ENCODE assay signal across 8 cellular contexts in the genomic region with DNA sequence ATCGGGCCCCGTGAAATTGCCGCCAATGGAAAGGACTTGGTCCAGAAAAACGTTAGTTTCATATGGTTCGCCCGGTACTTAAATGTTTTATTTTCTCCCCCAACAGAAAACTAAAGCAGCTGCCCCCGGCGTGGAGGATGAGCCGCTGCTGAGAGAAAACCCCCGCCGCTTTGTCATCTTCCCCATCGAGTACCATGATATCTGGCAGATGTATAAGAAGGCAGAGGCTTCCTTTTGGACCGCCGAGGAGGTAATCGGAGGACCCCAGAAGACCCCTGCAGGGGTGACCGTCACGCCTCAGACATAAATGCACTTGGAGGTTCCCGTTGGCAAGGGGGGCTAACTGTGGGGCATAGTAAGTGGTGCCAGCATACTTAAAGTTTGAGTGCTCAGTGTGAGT. TPM values are rescaled to one million over a fixed set of nuclear protein-coding genes. Genes with fewer than 3 reads are reported as not detected.
A peak's percentile ranks its signal among the peaks of the same experiment; 100 is the strongest.
DNase-seq lines count a peak whose midpoint lies in the region; ATAC-seq and TF ChIP-seq lines count a peak whose summit lies in the region.

No MANE protein-coding gene starts in this region.

- H3K27me3 Mint-ChIP-seq in activated CD4-positive, alpha-beta T cell treated with anti-CD3 and anti-CD28 coated beads for 36 hours, result no peaks in the 10 kb centered on the region

- no peak for ATAC-seq in activated CD4-positive, alpha-beta T cell treated with anti-CD3 and anti-CD28 coated beads for 36 hours
- no peak for ATAC-seq in stimulated activated effector memory CD8-positive, alpha-beta T cell treated with anti-CD3 and anti-CD28 coated beads, Interleukin-12 subunit alpha, Interleukin-12 subunit beta, amount 100 ng/mL, for 72 hours
- no peak for ATAC-seq in GM19467 (IDR thresholded peaks at IDR 0.05; ENCODE audit: unreplicated experiment)

- peak; percentile 42 for DNase-seq in activated CD4-positive, alpha-beta T cell treated with anti-CD3 and anti-CD28 coated beads for 36 hours
- no peak for DNase-seq in activated CD4-positive, alpha-beta T cell treated with anti-CD3 and anti-CD28 coated beads for 1 hour
- DNase-seq in T-helper 9 cell (peak; percentile 11), fibroblast of the aortic adventitia (ENCODE audit: low read depth) (no peak), posterior cingulate gyrus (no peak), NCI-H2196 (lab: John Stamatoyannopoulos, UW; ENCODE audit: unreplicated experiment) (no peak)
- DNase-seq in stimulated activated effector memory CD8-positive, alpha-beta T cell treated with anti-CD3 and anti-CD28 coated beads, Interleukin-12 subunit alpha, Interleukin-12 subunit beta, amount 100 ng/mL, for 72 hours (ENCODE audit: low spot score in 2 of 2), result peak in 1 of 2 donors; percentile 69

- H3K9me3 Mint-ChIP-seq in activated CD4-positive, alpha-beta T cell treated with anti-CD3 and anti-CD28 coated beads for 36 hours (ENCODE audit: low read depth), result no peaks in the 10 kb centered on the region
- H3K9me3 Mint-ChIP-seq in stimulated activated effector memory CD8-positive, alpha-beta T cell treated with anti-CD3 and anti-CD28 coated beads, Interleukin-12 subunit alpha, Interleukin-12 subunit beta, amount 100 ng/mL, for 72 hours, result no peaks in the 10 kb centered on the region

- peak overlapping the region; percentile 97 for H3K27ac Mint-ChIP-seq in activated CD4-positive, alpha-beta T cell treated with anti-CD3 and anti-CD28 coated beads for 36 hours
- peak overlapping the region; percentile 77 for H3K27ac Mint-ChIP-seq in stimulated activated effector memory CD8-positive, alpha-beta T cell treated with anti-CD3 and anti-CD28 coated beads, Interleukin-12 subunit alpha, Interleukin-12 subunit beta, amount 100 ng/mL, for 72 hours

- TF ChIP-seq CTCF in fibroblast of the aortic adventitia (IDR thresholded peaks at IDR 0.05; ENCODE audit: insufficient read depth, low read length), result no peak

- POLR2A ChIA-PET in activated CD4-positive, alpha-beta T cell treated with anti-CD3 and anti-CD28 coated beads for 36 hours (lab: Charles Lee), result interaction anchor here (0.5 to 1.3 kb wide), 7 partner anchors 11 to 530 kb away, joined by 3 to 8 read pairs (median 4); a partner anchor contains a TSS

- peak overlapping the region; percentile 78 for H3K4me3 ChIP-seq in fibroblast of the aortic adventitia (ENCODE audit: low read depth, low read length)

- H3K4me3 Mint-ChIP-seq in activated CD4-positive, alpha-beta T cell treated with anti-CD3 and anti-CD28 coated beads for 36 hours, result peak overlapping the region; percentile 97
- H3K4me3 Mint-ChIP-seq in stimulated activated effector memory CD8-positive, alpha-beta T cell treated with anti-CD3 and anti-CD28 coated beads, Interleukin-12 subunit alpha, Interleukin-12 subunit beta, amount 100 ng/mL, for 72 hours, result peak overlapping the region; percentile 79

- intact Hi-C loops in activated CD4-positive, alpha-beta T cell treated with anti-CD3 and anti-CD28 coated beads for 36 hours (cut with DNase I, micrococcal nuclease), result loop anchor here (2.0 to 10.0 kb wide), 7 partner anchors 322 to 1441 kb away; a partner anchor contains a TSS
- intact Hi-C loops in posterior cingulate gyrus (cut with DNase I), result loop anchor here (5.0 to 10.0 kb wide), 2 partner anchors 182 to 544 kb away; a partner anchor contains a TSS

- CTCF ChIA-PET in activated CD4-positive, alpha-beta T cell treated with anti-CD3 and anti-CD28 coated beads for 36 hours (lab: Charles Lee), result interaction anchor here (0.7 to 4.0 kb wide), 3 partner anchors 26 to 286 kb away, joined by 3 to 42 read pairs (median 6); no protein-coding TSS in a partner anchor

- H3K4me1 Mint-ChIP-seq in activated CD4-positive, alpha-beta T cell treated with anti-CD3 and anti-CD28 coated beads for 36 hours, result peaks cover 37% of the 10 kb centered on the region
- peaks cover 46% of the 10 kb centered on the region for H3K4me1 Mint-ChIP-seq in stimulated activated effector memory CD8-positive, alpha-beta T cell treated with anti-CD3 and anti-CD28 coated beads, Interleukin-12 subunit alpha, Interleukin-12 subunit beta, amount 100 ng/mL, for 72 hours

- peaks cover 63% of the 10 kb centered on the region for H3K36me3 Mint-ChIP-seq in activated CD4-positive, alpha-beta T cell treated with anti-CD3 and anti-CD28 coated beads for 36 hours (ENCODE audit: low read depth)
- peaks cover 83% of the 10 kb centered on the region for H3K36me3 Mint-ChIP-seq in stimulated activated effector memory CD8-positive, alpha-beta T cell treated with anti-CD3 and anti-CD28 coated beads, Interleukin-12 subunit alpha, Interleukin-12 subunit beta, amount 100 ng/mL, for 72 hours

RNA-seq across cellular contexts. Expression of a gene that starts 0.7 kb away (rescaled TPM):
- 100 to 1,000 TPM; 382 to 469 TPM for total RNA-seq in activated CD4-positive, alpha-beta T cell treated with anti-CD3 and anti-CD28 coated beads for 36 hours
- total RNA-seq in fibroblast of the aortic adventitia (ENCODE audit: low replicate concordance), result 3.3 and 91.4 TPM in 2 replicates

RNA-seq across cellular contexts. Expression of a gene that starts 43.1 kb away (rescaled TPM):
- not detected for total RNA-seq in activated CD4-positive, alpha-beta T cell treated with anti-CD3 and anti-CD28 coated beads for 36 hours
- total RNA-seq in fibroblast of the aortic adventitia (ENCODE audit: low replicate concordance), result 3.2 and 7.0 TPM in 2 replicates

Comparison
In these comparisons a context has a peak if more than half of its experiments do, and no peak if none do; other contexts are left out.
1. DNase-seq: peak in activated CD4-positive, alpha-beta T cell treated with anti-CD3 and anti-CD28 coated beads for 36 hours (single experiment) and T-helper 9 cell (single experiment); none in activated CD4-positive, alpha-beta T cell treated with anti-CD3 and anti-CD28 coated beads for 1 hour (single experiment), fibroblast of the aortic adventitia (single experiment), posterior cingulate gyrus (0 of 10) and NCI-H2196 (single experiment).